Comparison of ENCODE assay signal across 7 cellular contexts in the genomic region with DNA sequence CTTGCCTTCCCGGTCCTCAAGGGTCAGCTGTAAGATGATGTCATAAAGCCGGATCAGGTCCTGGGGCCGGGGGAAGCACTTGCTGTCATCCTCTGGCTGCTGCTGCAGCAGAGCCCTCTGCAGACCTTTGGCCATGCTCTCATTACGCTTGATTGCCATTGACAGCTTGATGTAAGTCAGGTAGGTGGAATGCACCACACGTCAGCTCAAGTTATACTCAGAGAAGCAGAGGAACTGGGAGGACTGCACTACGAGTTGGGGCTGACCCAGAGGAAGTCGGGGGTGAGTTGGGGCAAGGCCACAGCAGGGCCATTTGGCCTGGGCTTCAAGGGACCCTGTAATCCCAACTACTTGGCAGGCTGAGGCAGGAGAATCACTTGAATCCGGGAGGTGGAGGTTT. TPM values are rescaled to one million over a fixed set of nuclear protein-coding genes. Genes with fewer than 3 reads are reported as not detected.
"Had no signal": no experiment of that assay in that cellular context is flagged by ENCODE, and none has a peak within 500 bp of the region (broad histone marks: within the 10 kb centered on the region; RNA-seq: fewer than 3 reads in every experiment).

No MANE protein-coding gene starts in this region.

RNA-seq across cellular contexts. Expression of gene LGALS9B, which starts 50.8 kb away (rescaled TPM):
- total RNA-seq: K562, MCF 10A, OCI-LY7, Right ventricle myocardium inferior, RPMI7951, SJCRH30, SK-MEL-5 had no signal
